ENCODE assay signal across 1 cellular context in genomic region chr2:192669505-192670082, GRCh38.
TF ChIP-seq lines count a peak whose summit lies in the region.

No MANE protein-coding gene starts in this region.

TF ChIP-seq in SK-N-SH treated with all-trans-retinoic acid at 6 μM for 48 hours, 23 proteins besides CTCF, POLR2A, EP300 and RAD21 (continued from another document):
- no peak for TF ChIP-seq TSHZ2 (CRISPR knock-in tag; IDR thresholded peaks at IDR 0.05)
- no peak for TF ChIP-seq SNAI2 (CRISPR knock-in tag; IDR thresholded peaks at IDR 0.05)
TF ChIP-seq in SK-N-SH treated with all-trans-retinoic acid at 6 μM for 48 hours: peak in this region for 0.
